1 cellular context compared by ENCODE assay signal in genomic region chr10:100986952-100987684, GRCh38.
TF ChIP-seq lines count a peak whose summit lies in the region.

Gene MRPL43, minus strand, starts transcription at chr10:100987497. Its CDS starts 54 bp downstream, at chr10:100987443.
Gene TWNK, plus strand, starts transcription at chr10:100987543. Its CDS starts 668 bp downstream, at chr10:100988211.

TF ChIP-seq in HepG2, 621 proteins besides CTCF, POLR2A, EP300 and RAD21 (continued from another document and continues in another):
- TF ChIP-seq, protein P1, sequence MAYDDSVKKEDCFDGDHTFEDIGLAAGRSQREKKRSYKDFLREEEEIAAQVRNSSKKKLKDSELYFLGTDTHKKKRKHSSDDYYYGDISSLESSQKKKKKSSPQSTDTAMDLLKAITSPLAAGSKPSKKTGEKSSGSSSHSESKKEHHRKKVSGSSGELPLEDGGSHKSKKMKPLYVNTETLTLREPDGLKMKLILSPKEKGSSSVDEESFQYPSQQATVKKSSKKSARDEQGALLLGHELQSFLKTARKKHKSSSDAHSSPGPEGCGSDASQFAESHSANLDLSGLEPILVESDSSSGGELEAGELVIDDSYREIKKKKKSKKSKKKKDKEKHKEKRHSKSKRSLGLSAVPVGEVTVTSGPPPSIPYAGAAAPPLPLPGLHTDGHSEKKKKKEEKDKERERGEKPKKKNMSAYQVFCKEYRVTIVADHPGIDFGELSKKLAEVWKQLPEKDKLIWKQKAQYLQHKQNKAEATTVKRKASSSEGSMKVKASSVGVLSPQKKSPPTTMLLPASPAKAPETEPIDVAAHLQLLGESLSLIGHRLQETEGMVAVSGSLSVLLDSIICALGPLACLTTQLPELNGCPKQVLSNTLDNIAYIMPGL (CRISPR knock-in tag; IDR thresholded peaks at IDR 0.05; ENCODE audit: borderline replicate concordance in 1 of 2, low read depth in 1 of 2), result peak; percentile 49 to 53; a peak in 3 of 4 replicates
- TF ChIP-seq ZNF788 (CRISPR knock-in tag; IDR thresholded peaks at IDR 0.05; ENCODE audit: borderline replicate concordance), result 0 out of 2 replicates have a peak, but pooled peaks have one; percentile 39
- TF ChIP-seq MYC (CRISPR knock-in tag; IDR thresholded peaks at IDR 0.05; ENCODE audit: borderline replicate concordance), result peak; percentile 96
- TF ChIP-seq ZNF576 (CRISPR knock-in tag; IDR thresholded peaks at IDR 0.05), result peak; percentile 12; the same call in 1 of the 2 replicates
- TF ChIP-seq FOXK2 (IDR thresholded peaks at IDR 0.05), result peak; percentile 60; the same call in 1 of the 2 replicates
- TF ChIP-seq ETS1 (CRISPR knock-in tag; IDR thresholded peaks at IDR 0.05), result no peak
- TF ChIP-seq ZBTB25 (CRISPR knock-in tag; IDR thresholded peaks at IDR 0.05), result peak; percentile 45; the same call in 1 of the 2 replicates
- TF ChIP-seq ZNF510 (CRISPR knock-in tag; IDR thresholded peaks at IDR 0.05; ENCODE audit: low read depth), result peak; percentile 77; the same call in 1 of the 2 replicates
- TF ChIP-seq, protein P2, sequence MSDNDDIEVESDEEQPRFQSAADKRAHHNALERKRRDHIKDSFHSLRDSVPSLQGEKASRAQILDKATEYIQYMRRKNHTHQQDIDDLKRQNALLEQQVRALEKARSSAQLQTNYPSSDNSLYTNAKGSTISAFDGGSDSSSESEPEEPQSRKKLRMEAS (IDR thresholded peaks at IDR 0.05), result peak; percentile 99
- peak; percentile 24; the same call in 1 of the 2 replicates for TF ChIP-seq ATF7-NPFF (CRISPR knock-in tag; IDR thresholded peaks at IDR 0.05; ENCODE audit: low read depth)
- peak; percentile 29; the same call in 1 of the 2 replicates for TF ChIP-seq YEATS4 (CRISPR knock-in tag; IDR thresholded peaks at IDR 0.05; ENCODE audit: borderline replicate concordance)
- no peak for TF ChIP-seq POGZ (CRISPR knock-in tag; IDR thresholded peaks at IDR 0.05)
- TF ChIP-seq, protein P3, sequence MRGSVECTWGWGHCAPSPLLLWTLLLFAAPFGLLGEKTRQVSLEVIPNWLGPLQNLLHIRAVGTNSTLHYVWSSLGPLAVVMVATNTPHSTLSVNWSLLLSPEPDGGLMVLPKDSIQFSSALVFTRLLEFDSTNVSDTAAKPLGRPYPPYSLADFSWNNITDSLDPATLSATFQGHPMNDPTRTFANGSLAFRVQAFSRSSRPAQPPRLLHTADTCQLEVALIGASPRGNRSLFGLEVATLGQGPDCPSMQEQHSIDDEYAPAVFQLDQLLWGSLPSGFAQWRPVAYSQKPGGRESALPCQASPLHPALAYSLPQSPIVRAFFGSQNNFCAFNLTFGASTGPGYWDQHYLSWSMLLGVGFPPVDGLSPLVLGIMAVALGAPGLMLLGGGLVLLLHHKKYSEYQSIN (CRISPR knock-in tag; IDR thresholded peaks at IDR 0.05; ENCODE audit: borderline replicate concordance), result no peak
- no peak for TF ChIP-seq ZNF282 (IDR thresholded peaks at IDR 0.05; ENCODE audit: partially characterized antibody)
- TF ChIP-seq ZNF280B (CRISPR knock-in tag; IDR thresholded peaks at IDR 0.05; ENCODE audit: borderline replicate concordance), result peak; percentile 43
- no peak for TF ChIP-seq NPAS2 (CRISPR knock-in tag; IDR thresholded peaks at IDR 0.05; ENCODE audit: borderline replicate concordance)
- TF ChIP-seq, protein P4, sequence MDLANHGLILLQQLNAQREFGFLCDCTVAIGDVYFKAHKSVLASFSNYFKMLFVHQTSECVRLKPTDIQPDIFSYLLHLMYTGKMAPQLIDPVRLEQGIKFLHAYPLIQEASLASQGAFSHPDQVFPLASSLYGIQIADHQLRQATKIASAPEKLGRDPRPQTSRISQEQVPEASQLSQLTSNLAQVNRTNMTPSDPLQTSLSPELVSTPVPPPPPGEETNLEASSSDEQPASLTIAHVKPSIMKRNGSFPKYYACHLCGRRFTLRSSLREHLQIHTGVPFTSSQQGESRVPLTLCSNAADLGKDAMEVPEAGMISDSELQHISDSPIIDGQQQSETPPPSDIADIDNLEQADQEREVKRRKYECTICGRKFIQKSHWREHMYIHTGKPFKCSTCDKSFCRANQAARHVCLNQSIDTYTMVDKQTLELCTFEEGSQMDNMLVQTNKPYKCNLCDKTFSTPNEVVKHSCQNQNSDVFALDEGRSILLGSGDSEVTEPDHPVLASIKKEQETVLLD (CRISPR knock-in tag; IDR thresholded peaks at IDR 0.05; ENCODE audit: low read depth), result peak; percentile 71; the same call in 1 of the 2 replicates
- 0 out of 2 replicates have a peak, but pooled peaks have one; percentile 29 for TF ChIP-seq KLF15 (CRISPR knock-in tag; IDR thresholded peaks at IDR 0.05; ENCODE audit: borderline replicate concordance)
- TF ChIP-seq ZNF564 (CRISPR knock-in tag; IDR thresholded peaks at IDR 0.05), result no peak
- TF ChIP-seq ZNF30 (CRISPR knock-in tag; IDR thresholded peaks at IDR 0.05), result no peak
- no peak for TF ChIP-seq SCMH1 (CRISPR knock-in tag; IDR thresholded peaks at IDR 0.05; ENCODE audit: borderline replicate concordance)
- no peak for TF ChIP-seq ZNF101 (CRISPR knock-in tag; IDR thresholded peaks at IDR 0.05; ENCODE audit: borderline replicate concordance, low read depth)
- peak; percentile 69 for TF ChIP-seq SPEN (CRISPR knock-in tag; IDR thresholded peaks at IDR 0.05; ENCODE audit: low read depth)
- peak; percentile 85 for TF ChIP-seq SNAPC2 (CRISPR knock-in tag; IDR thresholded peaks at IDR 0.05)
- no peak for TF ChIP-seq ZNF615 (CRISPR knock-in tag; IDR thresholded peaks at IDR 0.05; ENCODE audit: borderline replicate concordance)
- TF ChIP-seq ZNF784 (CRISPR knock-in tag; IDR thresholded peaks at IDR 0.05; ENCODE audit: borderline replicate concordance), result peak; percentile 85; the same call in 1 of the 2 replicates
- no peak for TF ChIP-seq WIZ (CRISPR knock-in tag; IDR thresholded peaks at IDR 0.05)
- peak; percentile 82; the same call in 1 of the 2 replicates for TF ChIP-seq ZNF780A (CRISPR knock-in tag; IDR thresholded peaks at IDR 0.05)
- TF ChIP-seq ZNF451 (CRISPR knock-in tag; IDR thresholded peaks at IDR 0.05), result no peak
- no peak for TF ChIP-seq KAT7 (CRISPR knock-in tag; IDR thresholded peaks at IDR 0.05; ENCODE audit: borderline replicate concordance)
- peak; percentile 80 for TF ChIP-seq BATF2 (CRISPR knock-in tag; IDR thresholded peaks at IDR 0.05)
- no peak for TF ChIP-seq SMC3 (IDR thresholded peaks at IDR 0.05; ENCODE audit: low read length)
- TF ChIP-seq PHB2 (IDR thresholded peaks at IDR 0.05; ENCODE audit: partially characterized antibody), result no peak
- TF ChIP-seq ZNF557 (CRISPR knock-in tag; IDR thresholded peaks at IDR 0.05), result no peak; the same call in 1 of the 2 replicates
- TF ChIP-seq, protein P5, sequence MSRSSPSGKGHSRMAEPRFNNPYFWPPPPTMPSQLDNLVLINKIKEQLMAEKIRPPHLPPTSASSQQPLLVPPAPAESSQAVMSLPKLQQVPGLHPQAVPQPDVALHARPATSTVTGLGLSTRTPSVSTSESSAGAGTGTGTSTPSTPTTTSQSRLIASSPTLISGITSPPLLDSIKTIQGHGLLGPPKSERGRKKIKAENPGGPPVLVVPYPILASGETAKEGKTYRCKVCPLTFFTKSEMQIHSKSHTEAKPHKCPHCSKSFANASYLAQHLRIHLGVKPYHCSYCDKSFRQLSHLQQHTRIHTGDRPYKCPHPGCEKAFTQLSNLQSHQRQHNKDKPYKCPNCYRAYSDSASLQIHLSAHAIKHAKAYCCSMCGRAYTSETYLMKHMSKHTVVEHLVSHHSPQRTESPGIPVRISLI (CRISPR knock-in tag; IDR thresholded peaks at IDR 0.05; ENCODE audit: borderline replicate concordance), result peak; percentile 27; the same call in 1 of the 2 replicates
- peak; percentile 45; the same call in 1 of the 2 replicates for TF ChIP-seq KLF6 (CRISPR knock-in tag; IDR thresholded peaks at IDR 0.05)
- no peak for TF ChIP-seq SUZ12 (IDR thresholded peaks at IDR 0.05; ENCODE audit: low read depth, low read length)
- TF ChIP-seq ZNF20 (CRISPR knock-in tag; IDR thresholded peaks at IDR 0.05), result peak; percentile 33; the same call in 1 of the 2 replicates
- no peak for TF ChIP-seq ZNF652 (CRISPR knock-in tag; IDR thresholded peaks at IDR 0.05; ENCODE audit: borderline replicate concordance, low read depth)
- peak; percentile 36; the same call in 1 of the 2 replicates for TF ChIP-seq ZNF660 (CRISPR knock-in tag; IDR thresholded peaks at IDR 0.05; ENCODE audit: borderline replicate concordance, low read depth)
- TF ChIP-seq NR2F2 (IDR thresholded peaks at IDR 0.05; ENCODE audit: borderline replicate concordance, low read depth), result no peak
- no peak for TF ChIP-seq CBX2 (IDR thresholded peaks at IDR 0.05; ENCODE audit: low read depth, low read length)
- no peak for TF ChIP-seq CBX2 (CRISPR knock-in tag; IDR thresholded peaks at IDR 0.05; ENCODE audit: low read depth)
- TF ChIP-seq PAWR (CRISPR knock-in tag; IDR thresholded peaks at IDR 0.05; ENCODE audit: borderline replicate concordance), result no peak
- peak; percentile 40 for TF ChIP-seq YY1 (IDR thresholded peaks at IDR 0.05; ENCODE audit: insufficient read depth, insufficient replicate concordance, low read depth, low read length)
- peak; percentile 51; the same call in 1 of the 2 replicates for TF ChIP-seq BRD4 (CRISPR knock-in tag; IDR thresholded peaks at IDR 0.05)
- TF ChIP-seq PAF1 (CRISPR knock-in tag; IDR thresholded peaks at IDR 0.05), result no peak; the same call in 1 of the 2 replicates
- TF ChIP-seq EHMT2 (IDR thresholded peaks at IDR 0.05; ENCODE audit: borderline replicate concordance, low read depth, low read length), result no peak
- TF ChIP-seq, protein P6, sequence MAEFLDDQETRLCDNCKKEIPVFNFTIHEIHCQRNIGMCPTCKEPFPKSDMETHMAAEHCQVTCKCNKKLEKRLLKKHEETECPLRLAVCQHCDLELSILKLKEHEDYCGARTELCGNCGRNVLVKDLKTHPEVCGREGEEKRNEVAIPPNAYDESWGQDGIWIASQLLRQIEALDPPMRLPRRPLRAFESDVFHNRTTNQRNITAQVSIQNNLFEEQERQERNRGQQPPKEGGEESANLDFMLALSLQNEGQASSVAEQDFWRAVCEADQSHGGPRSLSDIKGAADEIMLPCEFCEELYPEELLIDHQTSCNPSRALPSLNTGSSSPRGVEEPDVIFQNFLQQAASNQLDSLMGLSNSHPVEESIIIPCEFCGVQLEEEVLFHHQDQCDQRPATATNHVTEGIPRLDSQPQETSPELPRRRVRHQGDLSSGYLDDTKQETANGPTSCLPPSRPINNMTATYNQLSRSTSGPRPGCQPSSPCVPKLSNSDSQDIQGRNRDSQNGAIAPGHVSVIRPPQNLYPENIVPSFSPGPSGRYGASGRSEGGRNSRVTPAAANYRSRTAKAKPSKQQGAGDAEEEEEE (CRISPR knock-in tag; IDR thresholded peaks at IDR 0.05; ENCODE audit: borderline replicate concordance), result 0 out of 2 replicates have a peak, but pooled peaks have one; percentile 91
- TF ChIP-seq KLF13 (CRISPR knock-in tag; IDR thresholded peaks at IDR 0.05), result 0 out of 2 replicates have a peak, but pooled peaks have one; percentile 53
- TF ChIP-seq HNF4A (CRISPR knock-in tag; IDR thresholded peaks at IDR 0.05), result no peak; the same call in 1 of the 2 replicates
- TF ChIP-seq ZNF639 (CRISPR knock-in tag; conservative IDR thresholded peaks at IDR 0.05), result no peak; the same call in 1 of the 2 replicates
- peak; percentile 70; the same call in 1 of the 2 replicates for TF ChIP-seq KLF11 (CRISPR knock-in tag; IDR thresholded peaks at IDR 0.05)
